In the genomic region with DNA sequence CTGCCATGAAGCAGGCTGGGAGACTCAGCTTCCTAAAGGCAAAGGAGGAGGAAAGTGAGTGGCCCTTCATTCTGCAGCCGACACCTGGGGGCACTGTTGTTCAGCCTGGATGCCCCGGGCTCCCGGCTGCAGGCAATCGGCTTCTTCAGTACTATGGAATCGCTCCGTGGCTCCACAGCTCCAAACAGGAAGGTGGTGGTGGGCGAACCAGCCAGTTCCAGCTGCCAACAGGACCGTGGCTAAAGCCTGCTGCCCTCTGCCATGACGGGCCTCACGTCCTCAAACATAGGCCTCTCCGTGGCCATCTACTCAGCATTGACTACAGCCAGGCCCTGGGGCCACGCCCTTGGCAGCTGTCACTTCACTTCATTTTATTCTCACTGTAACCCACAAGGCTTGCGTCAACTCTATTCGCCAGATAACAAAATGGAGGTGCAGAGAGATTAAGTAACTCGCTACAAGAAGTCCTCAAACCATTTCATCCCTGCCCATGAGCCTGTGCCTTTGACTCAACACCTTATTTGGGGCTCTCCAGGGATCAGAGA, we compare ENCODE assay signal across 8 cellular contexts. TPM values are rescaled to one million over a fixed set of nuclear protein-coding genes. Genes with fewer than 3 reads are reported as not detected.
DNase-seq lines count a peak whose midpoint lies in the region; ATAC-seq and TF ChIP-seq lines count a peak whose summit lies in the region.

No MANE protein-coding gene starts in this region.

- no peaks in the 10 kb centered on the region for H3K4me1 ChIP-seq in RWPE2 (ENCODE audit: insufficient read depth, poor library complexity, severe bottlenecking)
- H3K4me1 ChIP-seq in heart right ventricle, result peaks cover 0 to 6% (median 0%) of the 10 kb centered on the region in 9 donors

- H3K27ac Mint-ChIP-seq in activated T-helper 2 cell treated with anti-CD3 and anti-CD28 coated beads, Interferon-gamma antibody, Interleukin-2, Interleukin-4, amounts not matched to agents 10 μg/mL and 5 μg/mL and 100 μg/mL, durations not matched to agents 14 hours and 24 hours and 36 hours, result no peak overlapping the region

- TF ChIP-seq EP300 in Ishikawa (IDR thresholded peaks at IDR 0.05; ENCODE audit: borderline replicate concordance), result no peak

- no peak overlapping the region for H3K4me3 Mint-ChIP-seq in activated T-helper 2 cell treated with anti-CD3 and anti-CD28 coated beads, Interferon-gamma antibody, Interleukin-2, Interleukin-4, amounts not matched to agents 10 μg/mL and 5 μg/mL and 100 μg/mL, durations not matched to agents 14 hours and 24 hours and 36 hours (ENCODE audit: low read depth)

- intact Hi-C loops in activated T-helper 2 cell treated with anti-CD3 and anti-CD28 coated beads, Interferon-gamma antibody, Interleukin-2, Interleukin-4, amounts not matched to agents 10 μg/mL and 5 μg/mL and 100 μg/mL, durations not matched to agents 14 hours and 24 hours and 36 hours (cut with micrococcal nuclease), result loop anchor here (10.0 kb wide), 3 partner anchors 329 to 399 kb away; no protein-coding TSS in a partner anchor
- intact Hi-C loops in heart right ventricle (cut with DNase I), result loop anchor here in 2 of 10 donors (10.0 kb wide), 1 partner anchor 269 kb away; no protein-coding TSS in a partner anchor

- no peaks in the 10 kb centered on the region for H3K9me3 ChIP-seq in RWPE2 (ENCODE audit: severe bottlenecking)
- peaks cover 0 to 9% (median 6%) of the 10 kb centered on the region in 11 donors for H3K9me3 ChIP-seq in heart right ventricle

- CTCF ChIA-PET in AG04449 (lab: Yijun Ruan, JAX), result interaction anchor here (0.6 to 1.9 kb wide), 19 partner anchors 9 to 416 kb away, joined by 3 to 25 read pairs (median 4); no protein-coding TSS in a partner anchor

- peak; percentile 49 for ATAC-seq in RWPE2 (ENCODE audit: low read depth)
- ATAC-seq in heart right ventricle, result peak in 6 of 8 donors; percentile 62 to 77 (median 70)

- H3K27me3 ChIP-seq in RWPE2 (ENCODE audit: insufficient read depth, poor library complexity, severe bottlenecking) (no peaks in the 10 kb centered on the region), heart right ventricle (peaks cover 0 to 83% (median 61%) of the 10 kb centered on the region in 7 donors)

- H3K36me3 Mint-ChIP-seq in activated T-helper 2 cell treated with anti-CD3 and anti-CD28 coated beads, Interferon-gamma antibody, Interleukin-2, Interleukin-4, amounts not matched to agents 10 μg/mL and 5 μg/mL and 100 μg/mL, durations not matched to agents 14 hours and 24 hours and 36 hours (ENCODE audit: low read depth), result peaks cover 4% of the 10 kb centered on the region

- peaks cover 13% of the 10 kb centered on the region for H3K9me3 Mint-ChIP-seq in activated T-helper 2 cell treated with anti-CD3 and anti-CD28 coated beads, Interferon-gamma antibody, Interleukin-2, Interleukin-4, amounts not matched to agents 10 μg/mL and 5 μg/mL and 100 μg/mL, durations not matched to agents 14 hours and 24 hours and 36 hours

- POLR2A ChIA-PET in AG04449 (lab: Yijun Ruan, JAX), result interaction anchor here (0.8 kb wide), 1 partner anchor 426 kb away, joined by 4 read pairs; a partner anchor contains a TSS

- H3K27ac ChIP-seq in RWPE2 (ENCODE audit: poor library complexity, severe bottlenecking) (no peak overlapping the region), heart right ventricle (no peak overlapping the region)

- H3K4me3 ChIP-seq in AG04449 (ENCODE audit: low read depth, low read length) (no peak overlapping the region), RWPE2 (ENCODE audit: severe bottlenecking) (no peak overlapping the region), heart right ventricle (peak overlapping the region in 3 of 10 donors; percentile 3 to 30 (median 29)), skeletal muscle cell (ENCODE audit: low read depth, low read length) (no peak overlapping the region)

- DNase-seq in AG04449 (ENCODE audit: low read depth, low spot score) (no peak), RWPE2 (ENCODE audit: low spot score) (no peak), heart right ventricle (peak; percentile 23 to 29), skeletal muscle cell (ENCODE audit: low read depth) (peak; percentile 15), dedifferentiated amniotic fluid mesenchymal stem cell (ENCODE audit: extremely low spot score) (no peak)
- peak; percentile 36 for DNase-seq in activated T-helper 2 cell treated with anti-CD3 and anti-CD28 coated beads, Interferon-gamma antibody, Interleukin-2, Interleukin-4, amounts not matched to agents 10 μg/mL and 5 μg/mL and 100 μg/mL, durations not matched to agents 14 hours and 24 hours and 36 hours (ENCODE audit: low spot score)

- peak; percentile 73 for TF ChIP-seq CTCF in AG04449 (IDR thresholded peaks at IDR 0.05; ENCODE audit: insufficient read depth, low read length, missing control alignments)
- TF ChIP-seq CTCF in RWPE2 (IDR thresholded peaks at IDR 0.05; ENCODE audit: poor library complexity, severe bottlenecking), result peak; percentile 59
- peak; percentile 13 to 65 (median 52) for TF ChIP-seq CTCF in heart right ventricle (IDR thresholded peaks at IDR 0.05)

- TF ChIP-seq POLR2A in GM18526 (IDR thresholded peaks at IDR 0.05; ENCODE audit: extremely low read depth, insufficient read length), result peak; percentile 30

- no peaks in the 10 kb centered on the region for H3K36me3 ChIP-seq in RWPE2 (ENCODE audit: low read depth)
- no peaks in the 10 kb centered on the region for H3K36me3 ChIP-seq in heart right ventricle

- H3K4me1 Mint-ChIP-seq in activated T-helper 2 cell treated with anti-CD3 and anti-CD28 coated beads, Interferon-gamma antibody, Interleukin-2, Interleukin-4, amounts not matched to agents 10 μg/mL and 5 μg/mL and 100 μg/mL, durations not matched to agents 14 hours and 24 hours and 36 hours (ENCODE audit: low read depth), result peaks cover 3% of the 10 kb centered on the region

- 15 to 16% methylated on average over 15 of the region's 15 CpGs for WGBS in heart right ventricle, 2 donors

- TF ChIP-seq RAD21 in Ishikawa (IDR thresholded peaks at IDR 0.05; ENCODE audit: low read depth), result peak; percentile 88

- H3K27me3 Mint-ChIP-seq in activated T-helper 2 cell treated with anti-CD3 and anti-CD28 coated beads, Interferon-gamma antibody, Interleukin-2, Interleukin-4, amounts not matched to agents 10 μg/mL and 5 μg/mL and 100 μg/mL, durations not matched to agents 14 hours and 24 hours and 36 hours (ENCODE audit: low read depth), result peaks cover 21% of the 10 kb centered on the region

TF ChIP-seq in Ishikawa, 13 proteins besides CTCF, POLR2A, EP300 and RAD21:
- TF ChIP-seq EGR1 (IDR thresholded peaks at IDR 0.05) (no peak), YY1 (IDR thresholded peaks at IDR 0.05; ENCODE audit: low read depth) (no peak), ZBTB7A (IDR thresholded peaks at IDR 0.05; ENCODE audit: low read depth) (no peak), CEBPB (IDR thresholded peaks at IDR 0.05) (no peak), TCF12 (IDR thresholded peaks at IDR 0.05; ENCODE audit: low read depth) (no peak), TEAD4 (IDR thresholded peaks at IDR 0.05) (no peak), FOXM1 (IDR thresholded peaks at IDR 0.05; ENCODE audit: borderline replicate concordance, low read depth) (no peak), TAF1 (IDR thresholded peaks at IDR 0.05; ENCODE audit: low read depth) (no peak), CREB1 (IDR thresholded peaks at IDR 0.05; ENCODE audit: low read depth) (no peak), NFIC (IDR thresholded peaks at IDR 0.05) (no peak)
- TF ChIP-seq, protein P1, sequence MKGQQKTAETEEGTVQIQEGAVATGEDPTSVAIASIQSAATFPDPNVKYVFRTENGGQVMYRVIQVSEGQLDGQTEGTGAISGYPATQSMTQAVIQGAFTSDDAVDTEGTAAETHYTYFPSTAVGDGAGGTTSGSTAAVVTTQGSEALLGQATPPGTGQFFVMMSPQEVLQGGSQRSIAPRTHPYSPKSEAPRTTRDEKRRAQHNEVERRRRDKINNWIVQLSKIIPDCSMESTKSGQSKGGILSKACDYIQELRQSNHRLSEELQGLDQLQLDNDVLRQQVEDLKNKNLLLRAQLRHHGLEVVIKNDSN (IDR thresholded peaks at IDR 0.05), result no peak
- TF ChIP-seq, protein P2, sequence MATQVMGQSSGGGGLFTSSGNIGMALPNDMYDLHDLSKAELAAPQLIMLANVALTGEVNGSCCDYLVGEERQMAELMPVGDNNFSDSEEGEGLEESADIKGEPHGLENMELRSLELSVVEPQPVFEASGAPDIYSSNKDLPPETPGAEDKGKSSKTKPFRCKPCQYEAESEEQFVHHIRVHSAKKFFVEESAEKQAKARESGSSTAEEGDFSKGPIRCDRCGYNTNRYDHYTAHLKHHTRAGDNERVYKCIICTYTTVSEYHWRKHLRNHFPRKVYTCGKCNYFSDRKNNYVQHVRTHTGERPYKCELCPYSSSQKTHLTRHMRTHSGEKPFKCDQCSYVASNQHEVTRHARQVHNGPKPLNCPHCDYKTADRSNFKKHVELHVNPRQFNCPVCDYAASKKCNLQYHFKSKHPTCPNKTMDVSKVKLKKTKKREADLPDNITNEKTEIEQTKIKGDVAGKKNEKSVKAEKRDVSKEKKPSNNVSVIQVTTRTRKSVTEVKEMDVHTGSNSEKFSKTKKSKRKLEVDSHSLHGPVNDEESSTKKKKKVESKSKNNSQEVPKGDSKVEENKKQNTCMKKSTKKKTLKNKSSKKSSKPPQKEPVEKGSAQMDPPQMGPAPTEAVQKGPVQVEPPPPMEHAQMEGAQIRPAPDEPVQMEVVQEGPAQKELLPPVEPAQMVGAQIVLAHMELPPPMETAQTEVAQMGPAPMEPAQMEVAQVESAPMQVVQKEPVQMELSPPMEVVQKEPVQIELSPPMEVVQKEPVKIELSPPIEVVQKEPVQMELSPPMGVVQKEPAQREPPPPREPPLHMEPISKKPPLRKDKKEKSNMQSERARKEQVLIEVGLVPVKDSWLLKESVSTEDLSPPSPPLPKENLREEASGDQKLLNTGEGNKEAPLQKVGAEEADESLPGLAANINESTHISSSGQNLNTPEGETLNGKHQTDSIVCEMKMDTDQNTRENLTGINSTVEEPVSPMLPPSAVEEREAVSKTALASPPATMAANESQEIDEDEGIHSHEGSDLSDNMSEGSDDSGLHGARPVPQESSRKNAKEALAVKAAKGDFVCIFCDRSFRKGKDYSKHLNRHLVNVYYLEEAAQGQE (IDR thresholded peaks at IDR 0.05; ENCODE audit: low read depth), result no peak
- TF ChIP-seq, protein P3, sequence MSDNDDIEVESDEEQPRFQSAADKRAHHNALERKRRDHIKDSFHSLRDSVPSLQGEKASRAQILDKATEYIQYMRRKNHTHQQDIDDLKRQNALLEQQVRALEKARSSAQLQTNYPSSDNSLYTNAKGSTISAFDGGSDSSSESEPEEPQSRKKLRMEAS (IDR thresholded peaks at IDR 0.05), result no peak

RNA-seq across cellular contexts. Expression of a gene that starts 38.1 kb away (rescaled TPM):
- 0.11 and 0.34 TPM in 2 replicates for total RNA-seq in activated T-helper 2 cell treated with anti-CD3 and anti-CD28 coated beads, Interferon-gamma antibody, Interleukin-2, Interleukin-4, amounts not matched to agents 10 μg/mL and 5 μg/mL and 100 μg/mL, durations not matched to agents 14 hours and 24 hours and 36 hours
- under 1 TPM in 1 of 10 donors, not detected in 9; 0.09 TPM for total RNA-seq in heart right ventricle
- under 1 TPM in 1 of 2 donors, not detected in 1; under 0.01 TPM for polyA plus RNA-seq in heart right ventricle

Comparison
In these comparisons a context has a peak if more than half of its experiments do, and no peak if none do; other contexts are left out.
1. DNase-seq: peak in activated T-helper 2 cell treated with anti-CD3 and anti-CD28 coated beads, Interferon-gamma antibody, Interleukin-2, Interleukin-4, amounts not matched to agents 10 μg/mL and 5 μg/mL and 100 μg/mL, durations not matched to agents 14 hours and 24 hours and 36 hours (single experiment), heart right ventricle (2 of 2) and skeletal muscle cell (single experiment); none in AG04449 (single experiment), RWPE2 (single experiment) and dedifferentiated amniotic fluid mesenchymal stem cell (single experiment).
2. Peak in every context shown above with its lines, with median percentiles within 50 percentile points of each other: CTCF ChIP-seq.